9 cellular contexts compared by ENCODE assay signal in the genomic region with DNA sequence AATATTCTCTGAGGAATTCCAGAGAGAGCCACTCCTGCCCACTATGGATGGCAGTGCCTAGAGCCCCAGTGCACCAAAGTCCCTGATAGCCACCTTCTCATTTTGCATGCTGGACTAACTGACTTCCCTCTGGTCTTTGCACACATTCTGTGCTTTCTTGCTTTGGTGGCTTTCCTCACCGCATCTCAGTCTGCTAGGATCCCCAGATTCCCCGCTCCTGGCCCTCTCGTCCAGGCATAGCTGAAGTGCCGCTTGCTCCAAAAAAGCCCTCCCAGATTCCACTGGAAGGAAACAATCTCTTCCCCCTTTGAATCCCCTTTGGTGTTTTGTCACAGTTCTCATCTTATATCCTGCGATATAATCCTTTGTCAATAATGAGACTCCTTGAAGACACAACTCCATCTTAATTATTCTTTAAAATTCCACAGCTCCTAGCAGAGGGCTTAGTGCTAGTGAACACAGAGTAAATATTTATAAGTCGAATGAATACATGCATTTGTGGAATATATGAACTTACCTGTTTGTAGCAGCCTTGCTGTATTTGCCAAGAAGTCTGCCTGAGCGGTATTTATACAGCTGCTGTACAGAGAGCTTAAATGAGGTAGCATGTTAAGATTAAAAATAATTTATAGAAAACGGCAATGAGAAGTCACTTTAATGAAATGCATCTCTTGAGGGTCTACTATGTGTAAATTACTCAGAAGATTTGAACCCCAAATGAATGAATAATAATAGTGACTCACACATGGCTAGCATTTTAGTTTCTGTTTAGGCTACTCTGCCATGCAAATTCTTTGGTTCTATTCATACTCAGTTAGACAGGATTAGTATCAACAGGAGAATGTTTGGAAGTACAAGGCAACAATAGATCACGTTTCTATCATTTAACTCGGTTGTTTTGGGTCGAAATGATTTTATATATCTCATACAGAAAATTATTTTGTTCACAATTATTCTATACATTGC.
A peak's percentile ranks its signal among the peaks of the same experiment; 100 is the strongest.
DNase-seq lines count a peak whose midpoint lies in the region; FAIRE-seq and TF ChIP-seq lines count a peak whose summit lies in the region.
"Had no signal": no experiment of that assay in that cellular context is flagged by ENCODE, and none has a peak within 500 bp of the region (broad histone marks: within the 10 kb centered on the region; RNA-seq: fewer than 3 reads in every experiment).

No MANE protein-coding gene starts in this region.

- in situ Hi-C loops in SK-MEL-5 (cut with HindIII; ENCODE audit: low pct_unique_long_range_greater_than_20kb, low sequenced_read_pairs) (no loop called here), ACHN (cut with HindIII; ENCODE audit: low pct_ligation_motif_present, low pct_unique_long_range_greater_than_20kb, low sequenced_read_pairs) (no loop called here)

- no peak for FAIRE-seq in H54 (lab: Jason Lieb, UNC)

- DNase-seq in COLO668 (lab: John Stamatoyannopoulos, UW; ENCODE audit: unreplicated experiment): peak; percentile 40
- peak; percentile 33 for DNase-seq in HPDE6-E6E7 (ENCODE audit: extremely low spot score)
- peak; percentile 13 for DNase-seq in SK-MEL-5 (ENCODE audit: low read depth, low spot score)
- peak; percentile 45 for DNase-seq in kidney tubule cell (ENCODE audit: low spot score)
- no peak for DNase-seq in H54 (ENCODE audit: insufficient read length, low spot score)
- no peak for DNase-seq in SKM-1 (lab: John Stamatoyannopoulos, UW; ENCODE audit: unreplicated experiment)
- no peak for DNase-seq in NCI-H2227 treated with DMSO at 0.1 percent for 48 hours (lab: John Stamatoyannopoulos, UW)
- no peak for DNase-seq in ACHN
- DNase-seq: activated CD8-positive, alpha-beta memory T cell treated with anti-CD3 and anti-CD28 coated beads for 24 hours had no signal

- no peak for TF ChIP-seq POLR2A in H54 (IDR thresholded peaks at IDR 0.05; ENCODE audit: low read depth, low read length)

Comparison
In these comparisons a context has a peak if more than half of its experiments do, and no peak if none do; other contexts are left out.
1. DNase-seq: peak in COLO668 (single experiment), HPDE6-E6E7 (single experiment), SK-MEL-5 (single experiment) and kidney tubule cell (single experiment); none in H54 (single experiment), SKM-1 (single experiment), NCI-H2227 treated with DMSO at 0.1 percent for 48 hours (single experiment) and ACHN (single experiment).